ENCODE assay signal across 22 cellular contexts in genomic region chr4:125132281-125132680, GRCh38.
"Had no signal": no experiment of that assay in that cellular context is flagged by ENCODE, and none has a peak within 500 bp of the region (broad histone marks: within the 10 kb centered on the region; RNA-seq: fewer than 3 reads in every experiment).

No MANE protein-coding gene starts in this region.

- H3K36me3 ChIP-seq: esophagus squamous epithelium, gastroesophageal sphincter, heart left ventricle, left ventricle myocardium inferior, prostate gland, right atrium auricular region, suprapubic skin, transverse colon, uterus had no signal

- H3K27me3 Mint-ChIP-seq: activated CD4-positive, alpha-beta memory T cell treated with anti-CD3 and anti-CD28 coated beads for 36 hours; activated CD4-positive, alpha-beta T cell treated with anti-CD3 and anti-CD28 coated beads for 36 hours; activated naive CD8-positive, alpha-beta T cell treated with anti-CD3 and anti-CD28 coated beads, Interleukin-2, amount 10 ng/mL, durations not matched to agents 7 days and 5 days; activated T-helper 17 cell treated with anti-CD3 and anti-CD28 coated beads, Interleukin-2, amount 50 U/mL, for 72 hours; effector memory CD8-positive, alpha-beta T cell; stimulated activated naive CD8-positive, alpha-beta T cell treated with anti-CD3 and anti-CD28 coated beads, Interleukin-15, Interleukin-2, amounts not matched to agents 100 ng/mL and 50 ng/mL, for 24 hours had no signal

- H3K27ac ChIP-seq: body of pancreas, esophagus squamous epithelium, gastroesophageal sphincter, heart left ventricle, left ventricle myocardium inferior, prostate gland, right atrium auricular region, suprapubic skin, transverse colon, uterus had no signal

- H3K27me3 ChIP-seq: body of pancreas, esophagus squamous epithelium, gastroesophageal sphincter, heart left ventricle, right atrium auricular region, suprapubic skin, transverse colon, uterus had no signal

- DNase-seq: activated CD4-positive, alpha-beta memory T cell treated with anti-CD3 and anti-CD28 coated beads for 36 hours; activated CD4-positive, alpha-beta T cell treated with anti-CD3 and anti-CD28 coated beads for 36 hours; activated naive CD4-positive, alpha-beta T cell; activated naive CD8-positive, alpha-beta T cell treated with anti-CD3 and anti-CD28 coated beads, Interleukin-2, amount 10 ng/mL, durations not matched to agents 7 days and 5 days; activated T-cell treated with anti-CD3 and anti-CD28 coated beads for 4 hours; body of pancreas; effector memory CD8-positive, alpha-beta T cell; esophagus squamous epithelium; heart left ventricle; left ventricle myocardium inferior; mammary epithelial cell; midbrain; transverse colon; uterus had no signal

- H3K27ac Mint-ChIP-seq: activated CD4-positive, alpha-beta memory T cell treated with anti-CD3 and anti-CD28 coated beads for 36 hours; activated CD4-positive, alpha-beta T cell treated with anti-CD3 and anti-CD28 coated beads for 36 hours; activated naive CD8-positive, alpha-beta T cell treated with anti-CD3 and anti-CD28 coated beads, Interleukin-2, amount 10 ng/mL, durations not matched to agents 7 days and 5 days; activated T-helper 17 cell treated with anti-CD3 and anti-CD28 coated beads, Interleukin-2, amount 50 U/mL, for 72 hours; effector memory CD8-positive, alpha-beta T cell; stimulated activated naive CD8-positive, alpha-beta T cell treated with anti-CD3 and anti-CD28 coated beads, Interleukin-15, Interleukin-2, amounts not matched to agents 100 ng/mL and 50 ng/mL, for 24 hours; WTC11 had no signal

- ATAC-seq: activated CD4-positive, alpha-beta T cell treated with anti-CD3 and anti-CD28 coated beads for 36 hours; activated T-helper 17 cell treated with anti-CD3 and anti-CD28 coated beads, Interleukin-2, amount 50 U/mL, for 72 hours; body of pancreas; effector memory CD8-positive, alpha-beta T cell; gastroesophageal sphincter; heart left ventricle; WTC11 had no signal

- H3K36me3 Mint-ChIP-seq: activated CD4-positive, alpha-beta memory T cell treated with anti-CD3 and anti-CD28 coated beads for 36 hours; activated naive CD8-positive, alpha-beta T cell treated with anti-CD3 and anti-CD28 coated beads, Interleukin-2, amount 10 ng/mL, durations not matched to agents 7 days and 5 days; WTC11 had no signal

- H3K4me3 ChIP-seq: body of pancreas, esophagus squamous epithelium, gastroesophageal sphincter, heart left ventricle, left ventricle myocardium inferior, prostate gland, right atrium auricular region, skin epidermis, suprapubic skin, transverse colon, uterus had no signal

- H3K9me3 Mint-ChIP-seq: activated naive CD8-positive, alpha-beta T cell treated with anti-CD3 and anti-CD28 coated beads, Interleukin-2, amount 10 ng/mL, durations not matched to agents 7 days and 5 days; stimulated activated naive CD8-positive, alpha-beta T cell treated with anti-CD3 and anti-CD28 coated beads, Interleukin-15, Interleukin-2, amounts not matched to agents 100 ng/mL and 50 ng/mL, for 24 hours had no signal

- H3K9me3 ChIP-seq: body of pancreas, esophagus squamous epithelium, gastroesophageal sphincter, heart left ventricle, left ventricle myocardium inferior, prostate gland, right atrium auricular region, suprapubic skin, transverse colon, uterus had no signal

- H3K4me1 ChIP-seq: body of pancreas, esophagus squamous epithelium, gastroesophageal sphincter, heart left ventricle, left ventricle myocardium inferior, prostate gland, right atrium auricular region, transverse colon, uterus had no signal

- H3K4me3 Mint-ChIP-seq: activated CD4-positive, alpha-beta memory T cell treated with anti-CD3 and anti-CD28 coated beads for 36 hours; activated CD4-positive, alpha-beta T cell treated with anti-CD3 and anti-CD28 coated beads for 36 hours; activated naive CD8-positive, alpha-beta T cell treated with anti-CD3 and anti-CD28 coated beads, Interleukin-2, amount 10 ng/mL, durations not matched to agents 7 days and 5 days; activated T-helper 17 cell treated with anti-CD3 and anti-CD28 coated beads, Interleukin-2, amount 50 U/mL, for 72 hours; effector memory CD8-positive, alpha-beta T cell; stimulated activated naive CD8-positive, alpha-beta T cell treated with anti-CD3 and anti-CD28 coated beads, Interleukin-15, Interleukin-2, amounts not matched to agents 100 ng/mL and 50 ng/mL, for 24 hours; WTC11 had no signal

- H3K4me1 Mint-ChIP-seq: activated CD4-positive, alpha-beta T cell treated with anti-CD3 and anti-CD28 coated beads for 36 hours; activated naive CD8-positive, alpha-beta T cell treated with anti-CD3 and anti-CD28 coated beads, Interleukin-2, amount 10 ng/mL, durations not matched to agents 7 days and 5 days; activated T-helper 17 cell treated with anti-CD3 and anti-CD28 coated beads, Interleukin-2, amount 50 U/mL, for 72 hours had no signal
